12 cellular contexts compared by ENCODE assay signal in the genomic region with DNA sequence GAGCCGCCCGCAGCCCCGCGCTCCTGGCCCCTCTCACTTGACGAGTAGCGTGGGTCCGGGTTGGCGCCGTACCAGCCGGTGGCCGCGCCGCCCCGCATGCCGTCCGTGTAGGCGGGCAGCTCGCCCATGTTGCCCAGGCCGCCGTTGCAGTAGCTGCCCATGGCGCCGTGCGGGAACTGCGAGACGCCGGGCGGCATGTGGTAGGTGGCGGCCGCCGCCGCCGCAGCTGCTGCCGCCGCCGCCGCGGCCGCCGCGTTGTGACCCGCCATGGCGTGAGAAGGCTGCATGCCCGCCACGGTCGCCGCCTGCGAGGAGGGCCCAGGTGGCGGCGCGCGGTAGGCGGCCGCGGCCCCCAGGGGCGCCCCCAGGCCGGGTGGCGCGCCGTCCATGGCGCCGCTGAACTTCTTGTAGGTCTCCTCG. TPM values are rescaled to one million over a fixed set of nuclear protein-coding genes. Genes with fewer than 3 reads are reported as not detected.
A peak's percentile ranks its signal among the peaks of the same experiment; 100 is the strongest.
DNase-seq lines count a peak whose midpoint lies in the region; ATAC-seq, FAIRE-seq and TF ChIP-seq lines count a peak whose summit lies in the region.
"Had no signal": no experiment of that assay in that cellular context is flagged by ENCODE, and none has a peak within 500 bp of the region (broad histone marks: within the 10 kb centered on the region; RNA-seq: fewer than 3 reads in every experiment).

No MANE protein-coding gene starts in this region.

- H3K4me3 Mint-ChIP-seq in WTC11 = no peak overlapping the region

- DNase-seq in A549 (ENCODE audit: low read depth in 1 of 2, low spot score in 1 of 2) (no peak), GM12891 (ENCODE audit: insufficient read length, low spot score) (peak; percentile 29), WTC11 (ENCODE audit: low spot score) (peak; percentile 36), HT-29 (ENCODE audit: low spot score) (no peak), NOMO-1 treated with dmso at 0.1 percent for 144 hours (lab: John Stamatoyannopoulos, UW; ENCODE audit: unreplicated experiment) (no peak)
- DNase-seq: hippocampal formation had no signal

- POLR2A ChIA-PET in A549 (lab: Yijun Ruan, JAX) = no interaction called here
- POLR2A ChIA-PET in WTC11 (lab: Charles Lee) = interaction anchor here (0.6 kb wide), 1 partner anchor 81 kb away, joined by 4 read pairs; no protein-coding TSS in a partner anchor

- WGBS in A549 (ENCODE audit: missing lambda C conversion rate) = 8% methylated on average over 30 of the region's 62 CpGs

- H3K4me1 Mint-ChIP-seq in WTC11 = peaks cover 24% of the 10 kb centered on the region

- H3K27me3 Mint-ChIP-seq in WTC11 (ENCODE audit: low read depth) = peaks cover 92% of the 10 kb centered on the region

- no peaks in the 10 kb centered on the region for H3K9me3 ChIP-seq in A549
- peaks cover 4% of the 10 kb centered on the region for H3K9me3 ChIP-seq in iPS-18c (ENCODE audit: control insufficient read depth, insufficient read depth, low read length)
- H3K9me3 ChIP-seq: thyroid gland had no signal

- H3K4me1 ChIP-seq in A549 = peaks cover 5% of the 10 kb centered on the region; the same call in 2 of the 3 replicates

- CTCF ChIA-PET in A549 (lab: Yijun Ruan, JAX) = no interaction called here
- CTCF ChIA-PET in WTC11 (lab: Charles Lee) = interaction anchor here (2.2 kb wide), 1 partner anchor 108 kb away, joined by 10 read pairs; no protein-coding TSS in a partner anchor

- H3K36me3 Mint-ChIP-seq in WTC11 = no peaks in the 10 kb centered on the region
- H3K36me3 Mint-ChIP-seq: T-cell had no signal

- H3K4me2 ChIP-seq in A549 = peak overlapping the region; percentile 99

- H3K4me3 ChIP-seq in A549 (peak overlapping the region; percentile 63), iPS-18c (ENCODE audit: insufficient read depth, low read depth, low read length) (peak overlapping the region; percentile 29)
- H3K4me3 ChIP-seq: thyroid gland had no signal

- TF ChIP-seq CTCF in A549 (IDR thresholded peaks at IDR 0.05) (no peak), WTC11 (IDR thresholded peaks at IDR 0.05) (no peak)

- ATAC-seq in A549 (peak; percentile 65 to 71), WTC11 (peak; percentile 25), HG03135 (IDR thresholded peaks at IDR 0.05; ENCODE audit: unreplicated experiment) (no peak), GM18873 (IDR thresholded peaks at IDR 0.05; ENCODE audit: low FRiP score, unreplicated experiment) (no peak)

- H3K27ac ChIP-seq in A549 = peak overlapping the region in 1 of 2 experiments; percentile 70; a peak in 3 of 6 replicates
- H3K27ac ChIP-seq: thyroid gland had no signal

- FAIRE-seq in A549 (lab: Jason Lieb, UNC) = no peak
- FAIRE-seq in GM12891 (lab: Jason Lieb, UNC) = no peak

- TF ChIP-seq EP300 in A549 (IDR thresholded peaks at IDR 0.05) = no peak

- TF ChIP-seq POLR2A in A549 (IDR thresholded peaks at IDR 0.05; ENCODE audit: low read length) (no peak), GM12891 (IDR thresholded peaks at IDR 0.05; ENCODE audit: low read depth, low read length) (no peak)

- TF ChIP-seq RAD21 in A549 (conservative IDR thresholded peaks at IDR 0.05 in 1 of 2, IDR thresholded peaks at IDR 0.05 in 1 of 2) = no peak

- no peaks in the 10 kb centered on the region for H3K9me3 Mint-ChIP-seq in WTC11

- H3K27ac Mint-ChIP-seq in WTC11 = no peak overlapping the region

TF ChIP-seq in A549, 52 proteins besides CTCF, POLR2A, EP300 and RAD21:
- TF ChIP-seq, protein P1, sequence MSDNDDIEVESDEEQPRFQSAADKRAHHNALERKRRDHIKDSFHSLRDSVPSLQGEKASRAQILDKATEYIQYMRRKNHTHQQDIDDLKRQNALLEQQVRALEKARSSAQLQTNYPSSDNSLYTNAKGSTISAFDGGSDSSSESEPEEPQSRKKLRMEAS (IDR thresholded peaks at IDR 0.05) = 0 out of 2 replicates have a peak, but pooled peaks have one; percentile 29
- TF ChIP-seq E2F6 (IDR thresholded peaks at IDR 0.05; ENCODE audit: borderline replicate concordance, low read depth) = no peak

TF ChIP-seq in GM12891, 5 proteins besides CTCF, POLR2A, EP300 and RAD21:
- no peak for TF ChIP-seq POU2F2 (IDR thresholded peaks at IDR 0.05; ENCODE audit: low read depth, low read length)
- no peak for TF ChIP-seq POLR2AphosphoS5 (IDR thresholded peaks at IDR 0.05; ENCODE audit: low read depth, low read length)
- no peak for TF ChIP-seq PAX5 (IDR thresholded peaks at IDR 0.05; ENCODE audit: insufficient read depth, low read length, severe bottlenecking)
- TF ChIP-seq TAF1 (IDR thresholded peaks at IDR 0.05; ENCODE audit: low read depth, low read length) = no peak
- TF ChIP-seq SPI1 (IDR thresholded peaks at IDR 0.05; ENCODE audit: low read depth, low read length) = no peak

TF ChIP-seq in WTC11, 78 proteins besides CTCF, POLR2A, EP300 and RAD21 (continues in another document):
- TF ChIP-seq ZNF317 (CRISPR knock-in tag; IDR thresholded peaks at IDR 0.05; ENCODE audit: borderline replicate concordance, low read depth) (no peak), TP53 (CRISPR knock-in tag; IDR thresholded peaks at IDR 0.05) (no peak), ZBTB21 (CRISPR knock-in tag; IDR thresholded peaks at IDR 0.05; ENCODE audit: borderline replicate concordance) (no peak), IRF2 (CRISPR knock-in tag; IDR thresholded peaks at IDR 0.05; ENCODE audit: borderline replicate concordance, low read depth) (no peak), FOXJ3 (CRISPR knock-in tag; IDR thresholded peaks at IDR 0.05; ENCODE audit: borderline replicate concordance) (no peak), HMGA2 (CRISPR knock-in tag; IDR thresholded peaks at IDR 0.05) (no peak), SMAD3 (CRISPR knock-in tag; IDR thresholded peaks at IDR 0.05; ENCODE audit: borderline replicate concordance) (no peak)
- TF ChIP-seq, protein P2, sequence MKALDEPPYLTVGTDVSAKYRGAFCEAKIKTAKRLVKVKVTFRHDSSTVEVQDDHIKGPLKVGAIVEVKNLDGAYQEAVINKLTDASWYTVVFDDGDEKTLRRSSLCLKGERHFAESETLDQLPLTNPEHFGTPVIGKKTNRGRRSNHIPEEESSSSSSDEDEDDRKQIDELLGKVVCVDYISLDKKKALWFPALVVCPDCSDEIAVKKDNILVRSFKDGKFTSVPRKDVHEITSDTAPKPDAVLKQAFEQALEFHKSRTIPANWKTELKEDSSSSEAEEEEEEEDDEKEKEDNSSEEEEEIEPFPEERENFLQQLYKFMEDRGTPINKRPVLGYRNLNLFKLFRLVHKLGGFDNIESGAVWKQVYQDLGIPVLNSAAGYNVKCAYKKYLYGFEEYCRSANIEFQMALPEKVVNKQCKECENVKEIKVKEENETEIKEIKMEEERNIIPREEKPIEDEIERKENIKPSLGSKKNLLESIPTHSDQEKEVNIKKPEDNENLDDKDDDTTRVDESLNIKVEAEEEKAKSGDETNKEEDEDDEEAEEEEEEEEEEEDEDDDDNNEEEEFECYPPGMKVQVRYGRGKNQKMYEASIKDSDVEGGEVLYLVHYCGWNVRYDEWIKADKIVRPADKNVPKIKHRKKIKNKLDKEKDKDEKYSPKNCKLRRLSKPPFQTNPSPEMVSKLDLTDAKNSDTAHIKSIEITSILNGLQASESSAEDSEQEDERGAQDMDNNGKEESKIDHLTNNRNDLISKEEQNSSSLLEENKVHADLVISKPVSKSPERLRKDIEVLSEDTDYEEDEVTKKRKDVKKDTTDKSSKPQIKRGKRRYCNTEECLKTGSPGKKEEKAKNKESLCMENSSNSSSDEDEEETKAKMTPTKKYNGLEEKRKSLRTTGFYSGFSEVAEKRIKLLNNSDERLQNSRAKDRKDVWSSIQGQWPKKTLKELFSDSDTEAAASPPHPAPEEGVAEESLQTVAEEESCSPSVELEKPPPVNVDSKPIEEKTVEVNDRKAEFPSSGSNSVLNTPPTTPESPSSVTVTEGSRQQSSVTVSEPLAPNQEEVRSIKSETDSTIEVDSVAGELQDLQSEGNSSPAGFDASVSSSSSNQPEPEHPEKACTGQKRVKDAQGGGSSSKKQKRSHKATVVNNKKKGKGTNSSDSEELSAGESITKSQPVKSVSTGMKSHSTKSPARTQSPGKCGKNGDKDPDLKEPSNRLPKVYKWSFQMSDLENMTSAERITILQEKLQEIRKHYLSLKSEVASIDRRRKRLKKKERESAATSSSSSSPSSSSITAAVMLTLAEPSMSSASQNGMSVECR (CRISPR knock-in tag; IDR thresholded peaks at IDR 0.05; ENCODE audit: borderline replicate concordance) = no peak
- TF ChIP-seq, protein P3, sequence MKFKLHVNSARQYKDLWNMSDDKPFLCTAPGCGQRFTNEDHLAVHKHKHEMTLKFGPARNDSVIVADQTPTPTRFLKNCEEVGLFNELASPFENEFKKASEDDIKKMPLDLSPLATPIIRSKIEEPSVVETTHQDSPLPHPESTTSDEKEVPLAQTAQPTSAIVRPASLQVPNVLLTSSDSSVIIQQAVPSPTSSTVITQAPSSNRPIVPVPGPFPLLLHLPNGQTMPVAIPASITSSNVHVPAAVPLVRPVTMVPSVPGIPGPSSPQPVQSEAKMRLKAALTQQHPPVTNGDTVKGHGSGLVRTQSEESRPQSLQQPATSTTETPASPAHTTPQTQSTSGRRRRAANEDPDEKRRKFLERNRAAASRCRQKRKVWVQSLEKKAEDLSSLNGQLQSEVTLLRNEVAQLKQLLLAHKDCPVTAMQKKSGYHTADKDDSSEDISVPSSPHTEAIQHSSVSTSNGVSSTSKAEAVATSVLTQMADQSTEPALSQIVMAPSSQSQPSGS (CRISPR knock-in tag; IDR thresholded peaks at IDR 0.05; ENCODE audit: borderline replicate concordance, low read depth) = no peak

RNA-seq across cellular contexts. Expression of gene NKX2-4, which starts 0.4 kb away (rescaled TPM):
- not detected in 2 replicates for polyA plus RNA-seq in A549 (2011; rRNA removed)
- polyA plus RNA-seq in A549 (2012; cell fraction: cytosol; rRNA removed) = 0.01 and 0.03 TPM in 2 replicates
- polyA plus RNA-seq in A549 (2012; cell fraction: nucleus; rRNA removed) = not detected in 2 replicates
- not detected in 3 replicates for polyA plus RNA-seq in A549 (2017; fragmentation: RNase III; extraction: RNeasy Plus Mini Kit Qiagen cat#74134 plus additional on column Dnase treatment)
- polyA minus RNA-seq in A549 (2011; rRNA and poly(A)+ RNA removed) = not detected in 2 replicates
- 0.05 TPM for polyA plus RNA-seq in GM12891 (2012; ENCODE audit: low read depth, missing spikeins)
- 0.07 to 0.11 TPM in 2 of 3 replicates, not detected in the other for total RNA-seq in WTC11 (2021)
- not detected in 2 replicates for total RNA-seq in HT-29 (2014; rRNA removed; shearing (Covaris generic))
- total RNA-seq: G401, T-cell had no signal

Comparison
In these comparisons a context has a peak if more than half of its experiments do, and no peak if none do; other contexts are left out.
1. ATAC-seq: peak in A549 (2 of 2) and WTC11 (single experiment); none in HG03135 (single experiment) and GM18873 (single experiment).
2. DNase-seq: peak in GM12891 (single experiment) and WTC11 (single experiment); none in A549 (0 of 2), HT-29 (single experiment) and NOMO-1 treated with dmso at 0.1 percent for 144 hours (single experiment).